27 cellular contexts compared by ENCODE assay signal in genomic region chr6:1099257-1099656, GRCh38.
DNase-seq lines count a peak whose midpoint lies in the region; ATAC-seq and TF ChIP-seq lines count a peak whose summit lies in the region.
"Had no signal": no experiment of that assay in that cellular context is flagged by ENCODE, and none has a peak within 500 bp of the region (broad histone marks: within the 10 kb centered on the region; RNA-seq: fewer than 3 reads in every experiment).

No MANE protein-coding gene starts in this region.

- H3K9me3 Mint-ChIP-seq in activated CD8-positive, alpha-beta memory T cell treated with anti-CD3 and anti-CD28 coated beads, Interleukin-2, amount 10 ng/mL, durations not matched to agents 7 days and 5 days (ENCODE audit: low read depth), result no peaks in the 10 kb centered on the region
- H3K9me3 Mint-ChIP-seq in osteocyte (ENCODE audit: unreplicated experiment), result no peaks in the 10 kb centered on the region
- H3K9me3 Mint-ChIP-seq: CD8-positive, alpha-beta T cell; HFFc6 had no signal

- no peaks in the 10 kb centered on the region for H3K36me3 Mint-ChIP-seq in activated CD8-positive, alpha-beta memory T cell treated with anti-CD3 and anti-CD28 coated beads, Interleukin-2, amount 10 ng/mL, durations not matched to agents 7 days and 5 days
- H3K36me3 Mint-ChIP-seq in osteocyte (ENCODE audit: unreplicated experiment), result no peaks in the 10 kb centered on the region
- H3K36me3 Mint-ChIP-seq: CD8-positive, alpha-beta T cell; IgD-negative memory B cell had no signal

- intact Hi-C loops in esophagus squamous epithelium (cut with DNase I) (no loop called here), ascending aorta (cut with DNase I) (no loop called here)

- no peaks in the 10 kb centered on the region for H3K36me3 ChIP-seq in esophagus squamous epithelium
- no peaks in the 10 kb centered on the region for H3K36me3 ChIP-seq in ascending aorta
- H3K36me3 ChIP-seq: HAP-1 had no signal

- H3K4me1 ChIP-seq in esophagus squamous epithelium (peaks cover 24 to 68% (median 29%) of the 10 kb centered on the region in 3 donors), ascending aorta (no peaks in the 10 kb centered on the region)
- H3K4me1 ChIP-seq: HAP-1 had no signal

- peak overlapping the region in 1 of 4 donors; percentile 23 for H3K4me3 ChIP-seq in esophagus squamous epithelium
- no peak overlapping the region for H3K4me3 ChIP-seq in ascending aorta
- H3K4me3 ChIP-seq: HAP-1 had no signal

- peak; percentile 3 for DNase-seq in activated CD8-positive, alpha-beta memory T cell treated with anti-CD3 and anti-CD28 coated beads, Interleukin-2, amount 50 U/mL, for 48 hours
- DNase-seq in activated CD8-positive, alpha-beta memory T cell treated with anti-CD3 and anti-CD28 coated beads, Interleukin-2, amount 10 ng/mL, durations not matched to agents 7 days and 5 days, result no peak
- DNase-seq in esophagus squamous epithelium (lab: John Stamatoyannopoulos, UW) (no peak), osteocyte (ENCODE audit: extremely low spot score, unreplicated experiment) (peak; percentile 42), ascending aorta (ENCODE audit: low spot score in 2 of 2) (no peak)
- no peak for DNase-seq in activated CD4-positive, alpha-beta T cell treated with anti-CD3 and anti-CD28 coated beads for 4 hours
- DNase-seq in activated CD4-positive, alpha-beta T cell treated with anti-CD3 and anti-CD28 coated beads, Interleukin-2, amount 50 U/mL, for 48 hours, result no peak
- DNase-seq: Caco-2; CD8-positive, alpha-beta T cell; GOT3; HFFc6; NCI-H1048; NCI-H1417; NCI-H1694; NCI-H2029 treated with DMSO at 0.1 percent for 48 hours; NCI-H226; NCI-H510A; NCI-H69; SIG-M5 had no signal

- no peak for ATAC-seq in activated CD8-positive, alpha-beta memory T cell treated with anti-CD3 and anti-CD28 coated beads, Interleukin-2, amount 10 ng/mL, durations not matched to agents 7 days and 5 days
- ATAC-seq in GM18519 (IDR thresholded peaks at IDR 0.05; ENCODE audit: low FRiP score, unreplicated experiment), result no peak
- ATAC-seq: CD8-positive, alpha-beta T cell; Panc1 had no signal

- no peak overlapping the region for H3K27ac Mint-ChIP-seq in activated CD8-positive, alpha-beta memory T cell treated with anti-CD3 and anti-CD28 coated beads, Interleukin-2, amount 10 ng/mL, durations not matched to agents 7 days and 5 days
- no peak overlapping the region for H3K27ac Mint-ChIP-seq in osteocyte (ENCODE audit: unreplicated experiment)
- H3K27ac Mint-ChIP-seq: B cell; CD8-positive, alpha-beta T cell; HFFc6; IgD-negative memory B cell had no signal

- CTCF ChIA-PET in activated CD8-positive, alpha-beta memory T cell treated with anti-CD3 and anti-CD28 coated beads, Interleukin-2, amount 10 ng/mL, durations not matched to agents 7 days and 5 days (lab: Charles Lee), result no interaction called here

- no peak overlapping the region for H3K4me3 Mint-ChIP-seq in activated CD8-positive, alpha-beta memory T cell treated with anti-CD3 and anti-CD28 coated beads, Interleukin-2, amount 10 ng/mL, durations not matched to agents 7 days and 5 days
- no peak overlapping the region for H3K4me3 Mint-ChIP-seq in osteocyte (ENCODE audit: unreplicated experiment)
- H3K4me3 Mint-ChIP-seq: B cell; CD8-positive, alpha-beta T cell; HFFc6; IgD-negative memory B cell had no signal

- peaks cover 11% of the 10 kb centered on the region for H3K27me3 Mint-ChIP-seq in activated CD8-positive, alpha-beta memory T cell treated with anti-CD3 and anti-CD28 coated beads, Interleukin-2, amount 10 ng/mL, durations not matched to agents 7 days and 5 days
- peaks cover 8% of the 10 kb centered on the region for H3K27me3 Mint-ChIP-seq in osteocyte (ENCODE audit: unreplicated experiment)

- H3K4me1 Mint-ChIP-seq in activated CD8-positive, alpha-beta memory T cell treated with anti-CD3 and anti-CD28 coated beads, Interleukin-2, amount 10 ng/mL, durations not matched to agents 7 days and 5 days, result no peaks in the 10 kb centered on the region
- H3K4me1 Mint-ChIP-seq in osteocyte (ENCODE audit: unreplicated experiment), result peaks cover 7% of the 10 kb centered on the region
- H3K4me1 Mint-ChIP-seq: B cell, IgD-negative memory B cell had no signal

- TF ChIP-seq CTCF in esophagus squamous epithelium (IDR thresholded peaks at IDR 0.05) (no peak), osteocyte (IDR thresholded peaks at IDR 0.05) (no peak), ascending aorta (IDR thresholded peaks at IDR 0.05) (no peak)

- 29 to 42% methylated on average over 10 of the region's 10 CpGs for WGBS in esophagus squamous epithelium, 2 donors

- no peaks in the 10 kb centered on the region for H3K9me3 ChIP-seq in esophagus squamous epithelium
- H3K9me3 ChIP-seq in ascending aorta, result no peaks in the 10 kb centered on the region
- H3K9me3 ChIP-seq: Caco-2, HAP-1 had no signal

- H3K27me3 ChIP-seq in esophagus squamous epithelium, result no peaks in the 10 kb centered on the region
- no peaks in the 10 kb centered on the region for H3K27me3 ChIP-seq in ascending aorta

- H3K27ac ChIP-seq in esophagus squamous epithelium (peak overlapping the region; percentile 58 to 72 (median 68)), ascending aorta (no peak overlapping the region)
- H3K27ac ChIP-seq: 22Rv1, C4-2B, KMS-11 had no signal

- no peak for TF ChIP-seq POLR2A in esophagus squamous epithelium (IDR thresholded peaks at IDR 0.05)

Comparison
In these comparisons a context has a peak if more than half of its experiments do, and no peak if none do; other contexts are left out.
1. DNase-seq: peak in activated CD8-positive, alpha-beta memory T cell treated with anti-CD3 and anti-CD28 coated beads, Interleukin-2, amount 50 U/mL, for 48 hours (single experiment) and osteocyte (single experiment); none in activated CD8-positive, alpha-beta memory T cell treated with anti-CD3 and anti-CD28 coated beads, Interleukin-2, amount 10 ng/mL, durations not matched to agents 7 days and 5 days (single experiment), esophagus squamous epithelium (single experiment), activated CD4-positive, alpha-beta T cell treated with anti-CD3 and anti-CD28 coated beads for 4 hours (0 of 2), ascending aorta (0 of 2) and activated CD4-positive, alpha-beta T cell treated with anti-CD3 and anti-CD28 coated beads, Interleukin-2, amount 50 U/mL, for 48 hours (0 of 2).
2. H3K27ac ChIP-seq: peak in esophagus squamous epithelium (4 of 4); none in ascending aorta (0 of 2).